Comparison of ENCODE assay signal across 1 cellular context in genomic region chr6:157325069-157325805, GRCh38.
A peak's percentile ranks its signal among the peaks of the same experiment; 100 is the strongest.
TF ChIP-seq lines count a peak whose summit lies in the region.

No MANE protein-coding gene starts in this region.

TF ChIP-seq in K562, 482 proteins besides CTCF, POLR2A, EP300 and RAD21:
- TF ChIP-seq, protein P1, sequence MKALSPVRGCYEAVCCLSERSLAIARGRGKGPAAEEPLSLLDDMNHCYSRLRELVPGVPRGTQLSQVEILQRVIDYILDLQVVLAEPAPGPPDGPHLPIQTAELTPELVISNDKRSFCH (CRISPR knock-in tag; IDR thresholded peaks at IDR 0.05), result no peak
- TF ChIP-seq, protein P1 (tag; IDR thresholded peaks at IDR 0.05), result peak; percentile 53; the same call in 1 of the 2 replicates
- TF ChIP-seq, protein P2, sequence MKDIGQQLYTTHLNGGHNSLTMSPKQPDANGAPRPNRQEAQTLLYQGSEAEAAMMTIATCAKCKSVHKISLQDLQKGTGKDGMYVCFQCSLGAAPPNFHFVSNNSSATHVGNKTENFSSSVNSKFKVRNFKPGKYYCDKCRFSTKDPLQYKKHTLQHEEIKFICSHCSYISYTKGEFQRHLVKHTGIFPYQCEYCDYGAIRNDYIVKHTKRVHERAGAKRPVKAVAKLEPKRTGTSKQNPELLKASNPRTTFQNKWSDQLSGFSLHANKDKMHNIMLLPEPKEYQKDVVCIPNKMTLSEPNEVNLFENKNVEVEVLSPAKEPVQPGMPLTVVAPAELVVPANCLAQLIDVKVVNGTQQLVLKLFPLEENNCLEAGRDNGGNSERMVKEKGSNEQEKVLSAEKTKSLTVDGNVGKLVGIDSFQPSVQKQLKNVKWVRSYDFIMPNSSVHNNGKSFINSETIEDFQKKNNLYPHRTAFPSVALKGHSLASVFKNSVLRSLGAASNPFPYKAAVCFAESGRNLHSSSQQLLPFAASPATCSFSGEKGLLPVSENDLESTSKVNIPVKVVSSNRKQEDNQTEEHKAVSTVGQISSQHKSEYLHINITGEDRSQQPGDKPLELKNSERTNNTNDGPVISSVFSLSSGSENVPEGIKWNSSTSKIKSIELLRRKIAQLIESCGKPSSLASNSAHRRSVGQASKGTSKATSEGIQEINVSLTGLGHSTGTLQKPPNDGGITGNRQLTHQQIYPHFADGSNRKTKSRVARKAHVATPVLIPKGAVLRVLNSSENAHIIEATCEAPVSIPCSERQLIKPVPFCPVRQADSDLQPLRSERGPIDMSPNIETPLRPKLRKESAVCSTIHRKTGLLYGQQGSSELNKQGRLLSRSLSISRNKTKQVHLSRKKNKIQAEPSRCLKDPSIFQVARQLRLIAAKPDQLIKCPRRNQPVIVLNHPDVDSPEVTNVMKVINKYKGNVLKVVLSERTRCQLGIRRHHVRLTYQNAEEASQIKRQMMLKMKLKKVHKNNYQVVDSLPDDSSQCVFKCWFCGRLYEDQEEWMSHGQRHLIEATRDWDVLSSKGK (CRISPR knock-in tag; IDR thresholded peaks at IDR 0.05), result no peak
- TF ChIP-seq RFX1 (IDR thresholded peaks at IDR 0.05), result peak; percentile 24; the same call in 1 of the 2 replicates
TF ChIP-seq in K562: peak in this region for 2.
